9 cellular contexts compared by ENCODE assay signal in genomic region chr19:821976-822773, GRCh38. TPM values are rescaled to one million over a fixed set of nuclear protein-coding genes. Genes with fewer than 3 reads are reported as not detected.
DNase-seq lines count a peak whose midpoint lies in the region; ATAC-seq, FAIRE-seq and TF ChIP-seq lines count a peak whose summit lies in the region.
"Had no signal": no experiment of that assay in that cellular context is flagged by ENCODE, and none has a peak within 500 bp of the region (broad histone marks: within the 10 kb centered on the region; RNA-seq: fewer than 3 reads in every experiment).

No MANE protein-coding gene starts in this region.

- no peaks in the 10 kb centered on the region for H3K9me2 ChIP-seq in SK-N-SH

- TF ChIP-seq RAD21 in SK-N-SH (IDR thresholded peaks at IDR 0.05; ENCODE audit: low read length) = no peak

- no peak for TF ChIP-seq CTCF in SK-N-SH (IDR thresholded peaks at IDR 0.05)
- no peak for TF ChIP-seq CTCF in suprapubic skin (IDR thresholded peaks at IDR 0.05)

- CTCF ChIA-PET in SK-N-SH (lab: Yijun Ruan, JAX) = interaction anchor here (0.5 kb wide), 1 partner anchor 30 kb away, joined by 3 read pairs; no protein-coding TSS in a partner anchor

- H3K79me2 ChIP-seq in SK-N-SH (ENCODE audit: insufficient read depth) = no peaks in the 10 kb centered on the region

- H3K27me3 ChIP-seq in SK-N-SH (ENCODE audit: insufficient read depth) (no peaks in the 10 kb centered on the region), iPS-20b (ENCODE audit: insufficient read depth, low read length) (no peaks in the 10 kb centered on the region), suprapubic skin (peaks cover 29% of the 10 kb centered on the region)

- no peak for TF ChIP-seq EP300 in SK-N-SH (IDR thresholded peaks at IDR 0.05; ENCODE audit: borderline replicate concordance in 1 of 2, low read depth in 1 of 2, low read length in 1 of 2)
- no peak for TF ChIP-seq EP300 in suprapubic skin (IDR thresholded peaks at IDR 0.05)

- no peak for ATAC-seq in SK-N-SH treated with all-trans-retinoic acid at 6 μM for 48 hours

- DNase-seq in SK-N-SH (peak; percentile 83), SK-N-DZ (ENCODE audit: low spot score) (peak; percentile 72), suprapubic skin (ENCODE audit: low spot score in 2 of 2) (no peak), GM12891 (ENCODE audit: insufficient read length, low spot score) (no peak), SHP77 treated with DMSO at 0.1 percent for 48 hours (lab: John Stamatoyannopoulos, UW) (no peak)
- no peak for DNase-seq in stimulated activated naive CD4-positive, alpha-beta T cell treated with Interleukin-2 at 50 U/mL for 16 hours (lab: John Stamatoyannopoulos, UW)

- H3K4me1 ChIP-seq in SK-N-SH (ENCODE audit: control insufficient read depth in 1 of 2, insufficient read depth in 2 of 2, low read depth in 1 of 2, low read length in 1 of 2) (no peaks in the 10 kb centered on the region; a peak in 1 of 4 replicates), iPS-20b (ENCODE audit: insufficient read depth, low read length) (no peaks in the 10 kb centered on the region; the same call in 1 of the 2 replicates), suprapubic skin (peaks cover 15% of the 10 kb centered on the region)

- no peaks in the 10 kb centered on the region for H4K20me1 ChIP-seq in SK-N-SH (ENCODE audit: insufficient read depth)

- no peak for TF ChIP-seq POLR2A in suprapubic skin (IDR thresholded peaks at IDR 0.05)
- no peak for TF ChIP-seq POLR2A in GM12891 (IDR thresholded peaks at IDR 0.05; ENCODE audit: low read depth, low read length)

- no peak overlapping the region for H2AFZ ChIP-seq in SK-N-SH (ENCODE audit: low read depth)

- no peaks in the 10 kb centered on the region for H3K9me3 ChIP-seq in SK-N-SH
- no peaks in the 10 kb centered on the region for H3K9me3 ChIP-seq in iPS-20b (ENCODE audit: insufficient read depth, low read depth, low read length)
- H3K9me3 ChIP-seq in suprapubic skin = no peaks in the 10 kb centered on the region

- H3K4me3 ChIP-seq in SK-N-SH (ENCODE audit: low read depth in 2 of 2, low read length in 1 of 2) (peak overlapping the region in 1 of 2 experiments; percentile 45; a peak in 2 of 4 replicates), iPS-20b (ENCODE audit: low read length) (peak overlapping the region; percentile 65; the same call in 1 of the 2 replicates), suprapubic skin (peak overlapping the region; percentile 47)

- no peaks in the 10 kb centered on the region for H3K36me3 ChIP-seq in SK-N-SH (replicated peaks in 1 of 2; ENCODE audit: control insufficient read depth in 1 of 2, insufficient read depth in 2 of 2, low read length in 1 of 2)
- no peaks in the 10 kb centered on the region for H3K36me3 ChIP-seq in iPS-20b (ENCODE audit: insufficient read depth, low read depth, low read length)
- no peaks in the 10 kb centered on the region for H3K36me3 ChIP-seq in suprapubic skin

- WGBS in SK-N-SH (ENCODE audit: low lambda C conversion rate) = 12% methylated on average over 15 of the region's 94 CpGs
- WGBS in suprapubic skin = 0% methylated on average over 3 of the region's 94 CpGs

- no peak for FAIRE-seq in GM12891 (lab: Jason Lieb, UNC)

- H3K27ac ChIP-seq in SK-N-SH (ENCODE audit: low read depth in 2 of 2, low read length in 1 of 2) (no peak overlapping the region; a peak in 1 of 4 replicates), iPS-20b (ENCODE audit: low read length) (no peak overlapping the region), suprapubic skin (no peak overlapping the region)
- H3K27ac ChIP-seq: RWPE1 had no signal

- POLR2A ChIA-PET in SK-N-SH (lab: Yijun Ruan, JAX) = no interaction called here

- H3K9ac ChIP-seq in SK-N-SH = no peak overlapping the region
- no peak overlapping the region for H3K9ac ChIP-seq in iPS-20b (ENCODE audit: low read depth, low read length)

- peaks cover 3% of the 10 kb centered on the region for H3F3A ChIP-seq in SK-N-SH (replicated peaks; ENCODE audit: insufficient read depth)

- H3K4me2 ChIP-seq in SK-N-SH = peak overlapping the region; percentile 67; the same call in 1 of the 2 replicates

TF ChIP-seq in SK-N-SH, 30 proteins besides CTCF, POLR2A, EP300 and RAD21 (continues in another document):
- no peak for TF ChIP-seq GABPA (IDR thresholded peaks at IDR 0.05; ENCODE audit: low read depth)
- TF ChIP-seq ELF1 (IDR thresholded peaks at IDR 0.05) = no peak
- TF ChIP-seq SMC3 (IDR thresholded peaks at IDR 0.05; ENCODE audit: low read depth, low read length) = no peak

TF ChIP-seq in SK-N-SH treated with all-trans-retinoic acid at 6 μM for 48 hours, 23 proteins besides CTCF, POLR2A, EP300 and RAD21 (continues in another document):
- TF ChIP-seq TOX (CRISPR knock-in tag; IDR thresholded peaks at IDR 0.05; ENCODE audit: borderline replicate concordance) (no peak), GLIS3 (CRISPR knock-in tag; IDR thresholded peaks at IDR 0.05) (no peak), POU6F1 (CRISPR knock-in tag; IDR thresholded peaks at IDR 0.05; ENCODE audit: borderline replicate concordance, low read depth) (no peak), ZNF565 (CRISPR knock-in tag; conservative IDR thresholded peaks at IDR 0.05; ENCODE audit: low read depth) (no peak)

TF ChIP-seq in GM12891, 5 proteins besides CTCF, POLR2A, EP300 and RAD21:
- TF ChIP-seq TAF1 (IDR thresholded peaks at IDR 0.05; ENCODE audit: low read depth, low read length) = no peak
- no peak for TF ChIP-seq POU2F2 (IDR thresholded peaks at IDR 0.05; ENCODE audit: low read depth, low read length)
- TF ChIP-seq PAX5 (IDR thresholded peaks at IDR 0.05; ENCODE audit: insufficient read depth, low read length, severe bottlenecking) = no peak
- no peak for TF ChIP-seq POLR2AphosphoS5 (IDR thresholded peaks at IDR 0.05; ENCODE audit: low read depth, low read length)
- TF ChIP-seq SPI1 (IDR thresholded peaks at IDR 0.05; ENCODE audit: low read depth, low read length) = no peak
TF ChIP-seq in GM12891: peak in this region for 0.

RNA-seq across cellular contexts. Expression of gene PLPPR3, which starts 0.4 kb away (rescaled TPM):
- 1.5 and 1.6 TPM in 2 replicates for polyA plus RNA-seq in SK-N-SH (2012; rRNA removed)
- 0.59 and 1.2 TPM in 2 replicates for polyA plus RNA-seq in SK-N-SH (2012; cell fraction: cytosol; rRNA removed)
- polyA plus RNA-seq in SK-N-SH (2012; cell fraction: nucleus; rRNA removed) = 1.8 and 2.1 TPM in 2 replicates
- 153 and 228 TPM in 2 replicates for polyA plus RNA-seq in SK-N-DZ (2014; cell fraction: cytosol; rRNA removed)
- 134 and 172 TPM in 2 replicates for polyA plus RNA-seq in SK-N-DZ (2014; cell fraction: nucleus; rRNA removed)
- total RNA-seq in suprapubic skin = not detected
- polyA plus RNA-seq in GM12891 (2012; ENCODE audit: low read depth, missing spikeins) = 0.15 TPM

RNA-seq across cellular contexts. Expression of gene AZU1, which starts 5.5 kb away (rescaled TPM):
- polyA plus RNA-seq in SK-N-SH (2012; rRNA removed) = 0.15 TPM in 2 replicates
- polyA plus RNA-seq in SK-N-SH (2012; cell fraction: cytosol; rRNA removed) = not detected in 2 replicates
- polyA plus RNA-seq in SK-N-SH (2012; cell fraction: nucleus; rRNA removed) = 2.3 and 2.4 TPM in 2 replicates
- polyA plus RNA-seq in SK-N-DZ (2014; cell fraction: cytosol; rRNA removed) = not detected in 2 replicates
- 0.39 and 0.64 TPM in 2 replicates for polyA plus RNA-seq in SK-N-DZ (2014; cell fraction: nucleus; rRNA removed)
- under 1 TPM in 1 of 4 donors, not detected in 3; 0.79 TPM for total RNA-seq in suprapubic skin
- polyA plus RNA-seq in GM12891 (2012; ENCODE audit: low read depth, missing spikeins) = 0.10 TPM

RNA-seq across cellular contexts. Expression of gene PRTN3, which starts 18.6 kb away (rescaled TPM):
- polyA plus RNA-seq in SK-N-SH (2012; rRNA removed) = not detected in 2 replicates
- polyA plus RNA-seq in SK-N-SH (2012; cell fraction: cytosol; rRNA removed) = not detected in 2 replicates
- not detected in 2 replicates for polyA plus RNA-seq in SK-N-SH (2012; cell fraction: nucleus; rRNA removed)
- polyA plus RNA-seq in SK-N-DZ (2014; cell fraction: cytosol; rRNA removed) = not detected in 2 replicates
- not detected in 2 replicates for polyA plus RNA-seq in SK-N-DZ (2014; cell fraction: nucleus; rRNA removed)
- not detected for total RNA-seq in suprapubic skin
- polyA plus RNA-seq in GM12891 (2012; ENCODE audit: low read depth, missing spikeins) = not detected

RNA-seq across cellular contexts. Expression of gene PTBP1, which starts 24.9 kb away (rescaled TPM):
- 172 and 243 TPM in 2 replicates for polyA plus RNA-seq in SK-N-SH (2012; rRNA removed)
- polyA plus RNA-seq in SK-N-SH (2012; cell fraction: cytosol; rRNA removed) = 81.4 and 143 TPM in 2 replicates
- polyA plus RNA-seq in SK-N-SH (2012; cell fraction: nucleus; rRNA removed) = 286 and 334 TPM in 2 replicates
- polyA plus RNA-seq in SK-N-DZ (2014; cell fraction: cytosol; rRNA removed) = 295 and 360 TPM in 2 replicates
- polyA plus RNA-seq in SK-N-DZ (2014; cell fraction: nucleus; rRNA removed) = 334 and 420 TPM in 2 replicates
- 100 to 1,000 TPM; 152 to 227 (median 174) TPM for total RNA-seq in suprapubic skin
- polyA plus RNA-seq in GM12891 (2012; ENCODE audit: low read depth, missing spikeins) = 196 TPM

RNA-seq across cellular contexts. Expression of gene ELANE, which starts 29.9 kb away (rescaled TPM):
- not detected in 2 replicates for polyA plus RNA-seq in SK-N-SH (2012; rRNA removed)
- not detected in 2 replicates for polyA plus RNA-seq in SK-N-SH (2012; cell fraction: cytosol; rRNA removed)
- polyA plus RNA-seq in SK-N-SH (2012; cell fraction: nucleus; rRNA removed) = 0.11 and 0.14 TPM in 2 replicates
- polyA plus RNA-seq in SK-N-DZ (2014; cell fraction: cytosol; rRNA removed) = not detected in 2 replicates
- polyA plus RNA-seq in SK-N-DZ (2014; cell fraction: nucleus; rRNA removed) = not detected in 2 replicates
- under 1 TPM in 1 of 4 donors, not detected in 3; 0.79 TPM for total RNA-seq in suprapubic skin
- not detected for polyA plus RNA-seq in GM12891 (2012; ENCODE audit: low read depth, missing spikeins)

Comparison
In these comparisons a context has a peak if more than half of its experiments do, and no peak if none do; other contexts are left out.
1. DNase-seq: peak in SK-N-SH (single experiment) and SK-N-DZ (single experiment); none in suprapubic skin (0 of 2), GM12891 (single experiment), SHP77 treated with DMSO at 0.1 percent for 48 hours (single experiment) and stimulated activated naive CD4-positive, alpha-beta T cell treated with Interleukin-2 at 50 U/mL for 16 hours (single experiment).